In the genomic region with DNA sequence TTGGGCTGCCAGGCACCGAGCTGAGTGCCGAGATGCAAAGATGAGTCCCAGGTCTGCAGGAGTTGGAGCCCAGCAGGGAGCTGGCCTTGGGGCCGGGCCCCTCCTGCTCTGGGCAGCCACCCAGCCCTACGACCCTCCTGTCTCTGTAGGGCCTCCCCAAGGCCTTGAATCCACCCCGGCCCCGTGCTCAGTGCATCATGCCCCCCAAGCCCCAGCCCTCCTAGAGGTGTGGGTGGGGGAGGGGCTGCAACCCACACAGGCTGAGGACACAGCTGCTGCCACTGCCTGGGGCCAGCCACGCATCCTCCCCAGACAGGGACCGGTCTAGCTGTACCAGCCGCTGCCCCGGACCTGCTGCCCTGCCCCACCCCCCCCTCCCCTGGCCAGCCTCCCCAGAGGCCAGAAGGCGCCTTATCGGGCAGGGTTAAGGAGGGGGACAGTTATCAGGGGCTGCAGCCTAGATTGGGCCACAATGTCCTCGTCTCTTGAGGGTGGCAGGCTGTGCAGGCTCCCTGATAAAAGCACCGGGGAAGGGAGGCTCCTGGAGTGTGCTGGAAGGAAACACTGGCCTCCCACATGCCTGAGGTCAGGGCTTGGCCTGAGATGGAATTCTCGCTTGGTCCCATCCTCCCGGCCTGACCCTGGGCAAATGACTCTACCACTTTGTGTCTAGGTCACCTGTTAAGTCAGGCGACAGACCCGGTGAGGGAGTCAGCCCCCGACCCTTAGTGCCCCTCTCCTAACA, we compare ENCODE assay signal across 1 cellular context.
TF ChIP-seq lines count a peak whose summit lies in the region.

No MANE protein-coding gene starts in this region.

TF ChIP-seq in K562, 482 proteins besides CTCF, POLR2A, EP300 and RAD21 (continued from another document and continues in another):
- no peak; the same call in 1 of the 2 replicates for TF ChIP-seq SMARCA5 (IDR thresholded peaks at IDR 0.05)
- 0 out of 2 replicates have a peak, but pooled peaks have one; percentile 53 for TF ChIP-seq ZNF592 (IDR thresholded peaks at IDR 0.05)
- TF ChIP-seq SLC30A9 (CRISPR knock-in tag; IDR thresholded peaks at IDR 0.05) = no peak
- TF ChIP-seq, protein P1, sequence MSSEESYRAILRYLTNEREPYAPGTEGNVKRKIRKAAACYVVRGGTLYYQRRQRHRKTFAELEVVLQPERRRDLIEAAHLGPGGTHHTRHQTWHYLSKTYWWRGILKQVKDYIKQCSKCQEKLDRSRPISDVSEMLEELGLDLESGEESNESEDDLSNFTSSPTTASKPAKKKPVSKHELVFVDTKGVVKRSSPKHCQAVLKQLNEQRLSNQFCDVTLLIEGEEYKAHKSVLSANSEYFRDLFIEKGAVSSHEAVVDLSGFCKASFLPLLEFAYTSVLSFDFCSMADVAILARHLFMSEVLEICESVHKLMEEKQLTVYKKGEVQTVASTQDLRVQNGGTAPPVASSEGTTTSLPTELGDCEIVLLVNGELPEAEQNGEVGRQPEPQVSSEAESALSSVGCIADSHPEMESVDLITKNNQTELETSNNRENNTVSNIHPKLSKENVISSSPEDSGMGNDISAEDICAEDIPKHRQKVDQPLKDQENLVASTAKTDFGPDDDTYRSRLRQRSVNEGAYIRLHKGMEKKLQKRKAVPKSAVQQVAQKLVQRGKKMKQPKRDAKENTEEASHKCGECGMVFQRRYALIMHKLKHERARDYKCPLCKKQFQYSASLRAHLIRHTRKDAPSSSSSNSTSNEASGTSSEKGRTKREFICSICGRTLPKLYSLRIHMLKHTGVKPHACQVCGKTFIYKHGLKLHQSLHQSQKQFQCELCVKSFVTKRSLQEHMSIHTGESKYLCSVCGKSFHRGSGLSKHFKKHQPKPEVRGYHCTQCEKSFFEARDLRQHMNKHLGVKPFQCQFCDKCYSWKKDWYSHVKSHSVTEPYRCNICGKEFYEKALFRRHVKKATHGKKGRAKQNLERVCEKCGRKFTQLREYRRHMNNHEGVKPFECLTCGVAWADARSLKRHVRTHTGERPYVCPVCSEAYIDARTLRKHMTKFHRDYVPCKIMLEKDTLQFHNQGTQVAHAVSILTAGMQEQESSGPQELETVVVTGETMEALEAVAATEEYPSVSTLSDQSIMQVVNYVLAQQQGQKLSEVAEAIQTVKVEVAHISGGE (CRISPR knock-in tag; IDR thresholded peaks at IDR 0.05) = peak in 1 of 3 experiments; percentile 56; a peak in 1 of 6 replicates
- TF ChIP-seq TCF7L2 (IDR thresholded peaks at IDR 0.05; ENCODE audit: low read depth, low read length) = no peak
- TF ChIP-seq CBX5 (IDR thresholded peaks at IDR 0.05; ENCODE audit: borderline replicate concordance, low read depth) = peak; percentile 8; the same call in 1 of the 2 replicates
- no peak for TF ChIP-seq ZSCAN29 (IDR thresholded peaks at IDR 0.05)
- TF ChIP-seq, protein P2, sequence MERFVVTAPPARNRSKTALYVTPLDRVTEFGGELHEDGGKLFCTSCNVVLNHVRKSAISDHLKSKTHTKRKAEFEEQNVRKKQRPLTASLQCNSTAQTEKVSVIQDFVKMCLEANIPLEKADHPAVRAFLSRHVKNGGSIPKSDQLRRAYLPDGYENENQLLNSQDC (CRISPR knock-in tag; IDR thresholded peaks at IDR 0.05) = no peak
- peak; percentile 59; the same call in 1 of the 2 replicates for TF ChIP-seq NCOA1 (IDR thresholded peaks at IDR 0.05; ENCODE audit: low read depth)
- TF ChIP-seq ADNP (tag; IDR thresholded peaks at IDR 0.05) = no peak
- no peak for TF ChIP-seq HDAC3 (IDR thresholded peaks at IDR 0.05; ENCODE audit: borderline replicate concordance, partially characterized antibody)
- TF ChIP-seq FOXJ3 (CRISPR knock-in tag; IDR thresholded peaks at IDR 0.05) = no peak
- no peak for TF ChIP-seq ZBTB1 (CRISPR knock-in tag; IDR thresholded peaks at IDR 0.05; ENCODE audit: borderline replicate concordance, low read depth)
- no peak for TF ChIP-seq SP2 (IDR thresholded peaks at IDR 0.05; ENCODE audit: extremely low read depth, low read depth, low read length, poor library complexity, severe bottlenecking)
- TF ChIP-seq FOXK1 (CRISPR knock-in tag; IDR thresholded peaks at IDR 0.05; ENCODE audit: borderline replicate concordance) = no peak
- TF ChIP-seq CBX2 (IDR thresholded peaks at IDR 0.05; ENCODE audit: insufficient read depth, low read length, poor library complexity, severe bottlenecking) = no peak
- TF ChIP-seq JUN (IDR thresholded peaks at IDR 0.05; ENCODE audit: borderline replicate concordance, low read depth, low read length) = peak; percentile 31; the same call in 1 of the 2 replicates
- no peak for TF ChIP-seq JUN (CRISPR knock-in tag; IDR thresholded peaks at IDR 0.05; ENCODE audit: borderline replicate concordance)
- TF ChIP-seq HOXB6 (CRISPR knock-in tag; IDR thresholded peaks at IDR 0.05; ENCODE audit: borderline replicate concordance) = no peak
- TF ChIP-seq, protein P3, sequence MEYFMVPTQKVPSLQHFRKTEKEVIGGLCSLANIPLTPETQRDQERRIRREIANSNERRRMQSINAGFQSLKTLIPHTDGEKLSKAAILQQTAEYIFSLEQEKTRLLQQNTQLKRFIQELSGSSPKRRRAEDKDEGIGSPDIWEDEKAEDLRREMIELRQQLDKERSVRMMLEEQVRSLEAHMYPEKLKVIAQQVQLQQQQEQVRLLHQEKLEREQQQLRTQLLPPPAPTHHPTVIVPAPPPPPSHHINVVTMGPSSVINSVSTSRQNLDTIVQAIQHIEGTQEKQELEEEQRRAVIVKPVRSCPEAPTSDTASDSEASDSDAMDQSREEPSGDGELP (CRISPR knock-in tag; IDR thresholded peaks at IDR 0.05; ENCODE audit: borderline replicate concordance) = peak; percentile 58; the same call in 1 of the 2 replicates
- no peak for TF ChIP-seq ZBTB17 (CRISPR knock-in tag; IDR thresholded peaks at IDR 0.05)
- no peak for TF ChIP-seq EZH2 (IDR thresholded peaks at IDR 0.05; ENCODE audit: borderline replicate concordance, low read depth, low read length)
- TF ChIP-seq STAT6 (CRISPR knock-in tag; IDR thresholded peaks at IDR 0.05) = no peak
- TF ChIP-seq ZNF217 (CRISPR knock-in tag; IDR thresholded peaks at IDR 0.05) = 0 out of 2 replicates have a peak, but pooled peaks have one; percentile 5
- TF ChIP-seq DIDO1 (tag; IDR thresholded peaks at IDR 0.05; ENCODE audit: low read depth) = no peak
- peak; percentile 77 for TF ChIP-seq L3MBTL2 (IDR thresholded peaks at IDR 0.05)
- TF ChIP-seq RAD51 (IDR thresholded peaks at IDR 0.05; ENCODE audit: borderline replicate concordance, low read depth) = no peak
- TF ChIP-seq PML (IDR thresholded peaks at IDR 0.05; ENCODE audit: low read length) = peak; percentile 74
- peak; percentile 86 for TF ChIP-seq SMAD4 (CRISPR knock-in tag; conservative IDR thresholded peaks at IDR 0.05)
- TF ChIP-seq ZNF551 (CRISPR knock-in tag; IDR thresholded peaks at IDR 0.05) = no peak
- no peak for TF ChIP-seq POLR2B (IDR thresholded peaks at IDR 0.05; ENCODE audit: low read depth, partially characterized antibody)
- TF ChIP-seq ZNF740 (CRISPR knock-in tag; IDR thresholded peaks at IDR 0.05) = peak; percentile 81
- TF ChIP-seq ZNF740 (tag; IDR thresholded peaks at IDR 0.05) = no peak
- TF ChIP-seq ZNF561 (CRISPR knock-in tag; conservative IDR thresholded peaks at IDR 0.05) = no peak
- TF ChIP-seq TAL1 (IDR thresholded peaks at IDR 0.05) = peak; percentile 93
- no peak for TF ChIP-seq HOMEZ (CRISPR knock-in tag; IDR thresholded peaks at IDR 0.05)
- TF ChIP-seq STAT5B (CRISPR knock-in tag; IDR thresholded peaks at IDR 0.05) = no peak
- TF ChIP-seq ZNF707 (CRISPR knock-in tag; conservative IDR thresholded peaks at IDR 0.05) = no peak
- no peak for TF ChIP-seq ZNF124 (CRISPR knock-in tag; IDR thresholded peaks at IDR 0.05)
- TF ChIP-seq BCOR (IDR thresholded peaks at IDR 0.05) = peak; percentile 85; the same call in 1 of the 2 replicates
- no peak; the same call in 1 of the 2 replicates for TF ChIP-seq ZKSCAN8 (CRISPR knock-in tag; IDR thresholded peaks at IDR 0.05)
- peak; percentile 63 for TF ChIP-seq GATAD2B (IDR thresholded peaks at IDR 0.05; ENCODE audit: borderline replicate concordance)
- no peak for TF ChIP-seq PKNOX1 (IDR thresholded peaks at IDR 0.05)
- no peak for TF ChIP-seq ZNF282 (CRISPR knock-in tag; IDR thresholded peaks at IDR 0.05)
- TF ChIP-seq, protein P4, sequence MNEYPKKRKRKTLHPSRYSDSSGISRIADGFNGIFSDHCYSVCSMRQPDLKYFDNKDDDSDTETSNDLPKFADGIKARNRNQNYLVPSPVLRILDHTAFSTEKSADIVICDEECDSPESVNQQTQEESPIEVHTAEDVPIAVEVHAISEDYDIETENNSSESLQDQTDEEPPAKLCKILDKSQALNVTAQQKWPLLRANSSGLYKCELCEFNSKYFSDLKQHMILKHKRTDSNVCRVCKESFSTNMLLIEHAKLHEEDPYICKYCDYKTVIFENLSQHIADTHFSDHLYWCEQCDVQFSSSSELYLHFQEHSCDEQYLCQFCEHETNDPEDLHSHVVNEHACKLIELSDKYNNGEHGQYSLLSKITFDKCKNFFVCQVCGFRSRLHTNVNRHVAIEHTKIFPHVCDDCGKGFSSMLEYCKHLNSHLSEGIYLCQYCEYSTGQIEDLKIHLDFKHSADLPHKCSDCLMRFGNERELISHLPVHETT (CRISPR knock-in tag; conservative IDR thresholded peaks at IDR 0.05 in 1 of 2, IDR thresholded peaks at IDR 0.05 in 1 of 2) = peak in 1 of 2 experiments; percentile 73; a peak in 2 of 4 replicates
- no peak for TF ChIP-seq ZNF347 (CRISPR knock-in tag; IDR thresholded peaks at IDR 0.05; ENCODE audit: low read depth)
- no peak for TF ChIP-seq HIVEP1 (CRISPR knock-in tag; IDR thresholded peaks at IDR 0.05)
- no peak; the same call in 1 of the 2 replicates for TF ChIP-seq HNRNPL (IDR thresholded peaks at IDR 0.05; ENCODE audit: low read depth, low read length)
